In genomic region chr15:34791701-34792100, GRCh38 we compare ENCODE assay signal across 20 cellular contexts. TPM values are rescaled to one million over a fixed set of nuclear protein-coding genes. Genes with fewer than 3 reads are reported as not detected.
"Had no signal": no experiment of that assay in that cellular context is flagged by ENCODE, and none has a peak within 500 bp of the region (broad histone marks: within the 10 kb centered on the region; RNA-seq: fewer than 3 reads in every experiment).

No MANE protein-coding gene starts in this region.

- H3K27ac Mint-ChIP-seq: activated naive CD4-positive, alpha-beta T cell treated with anti-CD3 and anti-CD28 coated beads, Interleukin-2, amount 50 U/mL, for 24 hours; activated T-cell treated with anti-CD3 and anti-CD28 coated beads, Interleukin-2, amount 50 U/mL, for 72 hours; natural killer cell treated with Interleukin-12 subunit alpha and Interleukin-12 subunit beta and Interleukin-15 and Interleukin-18, amount 100 ng/mL, for 72 hours; stimulated activated naive CD8-positive, alpha-beta T cell treated with anti-CD3 and anti-CD28 coated beads, Interleukin-15, amount 100 ng/mL, for 72 hours; type B pancreatic cell had no signal

- ATAC-seq: activated T-cell treated with anti-CD3 and anti-CD28 coated beads, Interleukin-2, amount 50 U/mL, for 72 hours; natural killer cell treated with Interleukin-12 subunit alpha and Interleukin-12 subunit beta and Interleukin-15 and Interleukin-18, amount 100 ng/mL, for 72 hours; stimulated activated naive CD8-positive, alpha-beta T cell treated with anti-CD3 and anti-CD28 coated beads, Interleukin-15, amount 100 ng/mL, for 72 hours had no signal

- H3K9me3 Mint-ChIP-seq: activated naive CD4-positive, alpha-beta T cell treated with anti-CD3 and anti-CD28 coated beads, Interleukin-2, amount 50 U/mL, for 24 hours; activated T-cell treated with anti-CD3 and anti-CD28 coated beads, Interleukin-2, amount 50 U/mL, for 72 hours; natural killer cell treated with Interleukin-12 subunit alpha and Interleukin-12 subunit beta and Interleukin-15 and Interleukin-18, amount 100 ng/mL, for 72 hours; stimulated activated naive CD8-positive, alpha-beta T cell treated with anti-CD3 and anti-CD28 coated beads, Interleukin-15, amount 100 ng/mL, for 72 hours; type B pancreatic cell had no signal

- H3K4me3 Mint-ChIP-seq: activated naive CD4-positive, alpha-beta T cell treated with anti-CD3 and anti-CD28 coated beads, Interleukin-2, amount 50 U/mL, for 24 hours; activated T-cell treated with anti-CD3 and anti-CD28 coated beads, Interleukin-2, amount 50 U/mL, for 72 hours; natural killer cell treated with Interleukin-12 subunit alpha and Interleukin-12 subunit beta and Interleukin-15 and Interleukin-18, amount 100 ng/mL, for 72 hours; stimulated activated naive CD8-positive, alpha-beta T cell treated with anti-CD3 and anti-CD28 coated beads, Interleukin-15, amount 100 ng/mL, for 72 hours; type B pancreatic cell had no signal

- H3K27ac ChIP-seq: epithelial cell of prostate, suprapubic skin had no signal

- H3K36me3 ChIP-seq: suprapubic skin had no signal

- H3K9me3 ChIP-seq: suprapubic skin had no signal

- H3K4me3 ChIP-seq: dorsolateral prefrontal cortex, smooth muscle cell, suprapubic skin had no signal

- DNase-seq: activated CD4-positive, alpha-beta T cell treated with anti-CD3 and anti-CD28 coated beads, Interleukin-2, amount 50 U/mL, for 4 hours; activated effector memory CD4-positive, alpha-beta T cell treated with anti-CD3 and anti-CD28 coated beads, Interleukin-2, amount 50 U/mL, for 16 hours; activated T-cell treated with anti-CD3 and anti-CD28 coated beads, Interleukin-2, amount 50 U/mL, for 72 hours; dorsolateral prefrontal cortex; foreskin fibroblast; glutamatergic neuron; mesendoderm; stimulated activated CD4-positive, alpha-beta T cell treated with anti-CD3 and anti-CD28 coated beads, Interleukin-4, amount 100 ng/mL, for 1 hour; stimulated activated naive CD8-positive, alpha-beta T cell treated with anti-CD3 and anti-CD28 coated beads, Interleukin-15, amount 100 ng/mL, for 72 hours; SW 1271 had no signal

- H3K36me3 Mint-ChIP-seq: activated naive CD4-positive, alpha-beta T cell treated with anti-CD3 and anti-CD28 coated beads, Interleukin-2, amount 50 U/mL, for 24 hours; natural killer cell treated with Interleukin-12 subunit alpha and Interleukin-12 subunit beta and Interleukin-15 and Interleukin-18, amount 100 ng/mL, for 72 hours; type B pancreatic cell had no signal

RNA-seq across cellular contexts. Expression of gene ACTC1, which starts 3.6 kb away (rescaled TPM):
- total RNA-seq: activated CD8-positive, alpha-beta memory T cell treated with anti-CD3 and anti-CD28 coated beads for 36 hours; activated T-cell treated with anti-CD3 and anti-CD28 coated beads, Interleukin-2, amount 50 U/mL, for 72 hours; kidney epithelial cell; natural killer cell treated with Interleukin-12 subunit alpha and Interleukin-12 subunit beta and Interleukin-15 and Interleukin-18, amount 100 ng/mL, for 72 hours; T-helper 2 cell treated with Interferon-gamma antibody and Interleukin-4, amounts not matched to agents 100 ng/mL and 5 ng/mL, for 36 hours had no signal

RNA-seq across cellular contexts. Expression of gene GJD2, which starts 36.9 kb away (rescaled TPM):
- total RNA-seq: activated CD8-positive, alpha-beta memory T cell treated with anti-CD3 and anti-CD28 coated beads for 36 hours; activated T-cell treated with anti-CD3 and anti-CD28 coated beads, Interleukin-2, amount 50 U/mL, for 72 hours; kidney epithelial cell; lower leg skin; natural killer cell treated with Interleukin-12 subunit alpha and Interleukin-12 subunit beta and Interleukin-15 and Interleukin-18, amount 100 ng/mL, for 72 hours; smooth muscle cell; T-helper 2 cell treated with Interferon-gamma antibody and Interleukin-4, amounts not matched to agents 100 ng/mL and 5 ng/mL, for 36 hours had no signal
- polyA plus RNA-seq: smooth muscle cell had no signal
